ENCODE assay signal across 1 cellular context in genomic region chr3:190892328-190893011, GRCh38.
TF ChIP-seq lines count a peak whose summit lies in the region.

No MANE protein-coding gene starts in this region.

TF ChIP-seq in WTC11, 78 proteins besides CTCF, POLR2A, EP300 and RAD21:
- TF ChIP-seq GABPB1 (CRISPR knock-in tag; IDR thresholded peaks at IDR 0.05) (no peak), FOXK1 (CRISPR knock-in tag; IDR thresholded peaks at IDR 0.05) (no peak), PRDM15 (CRISPR knock-in tag; IDR thresholded peaks at IDR 0.05) (no peak), FOXP4 (CRISPR knock-in tag; IDR thresholded peaks at IDR 0.05) (no peak), ZNF416 (CRISPR knock-in tag; IDR thresholded peaks at IDR 0.05) (no peak), KAT7 (CRISPR knock-in tag; IDR thresholded peaks at IDR 0.05; ENCODE audit: borderline replicate concordance) (no peak), ATF3 (CRISPR knock-in tag; conservative IDR thresholded peaks at IDR 0.05) (no peak), EMX1 (CRISPR knock-in tag; IDR thresholded peaks at IDR 0.05) (no peak), CREB1 (CRISPR knock-in tag; IDR thresholded peaks at IDR 0.05) (no peak), MXD4 (CRISPR knock-in tag; IDR thresholded peaks at IDR 0.05; ENCODE audit: borderline replicate concordance) (no peak), MYBL2 (CRISPR knock-in tag; IDR thresholded peaks at IDR 0.05) (no peak), NFE2L1 (CRISPR knock-in tag; IDR thresholded peaks at IDR 0.05) (no peak), ZNF425 (CRISPR knock-in tag; conservative IDR thresholded peaks at IDR 0.05) (no peak), RELA (CRISPR knock-in tag; IDR thresholded peaks at IDR 0.05; ENCODE audit: borderline replicate concordance) (no peak), E2F1 (CRISPR knock-in tag; IDR thresholded peaks at IDR 0.05) (no peak)
